14 cellular contexts compared by ENCODE assay signal in the genomic region with DNA sequence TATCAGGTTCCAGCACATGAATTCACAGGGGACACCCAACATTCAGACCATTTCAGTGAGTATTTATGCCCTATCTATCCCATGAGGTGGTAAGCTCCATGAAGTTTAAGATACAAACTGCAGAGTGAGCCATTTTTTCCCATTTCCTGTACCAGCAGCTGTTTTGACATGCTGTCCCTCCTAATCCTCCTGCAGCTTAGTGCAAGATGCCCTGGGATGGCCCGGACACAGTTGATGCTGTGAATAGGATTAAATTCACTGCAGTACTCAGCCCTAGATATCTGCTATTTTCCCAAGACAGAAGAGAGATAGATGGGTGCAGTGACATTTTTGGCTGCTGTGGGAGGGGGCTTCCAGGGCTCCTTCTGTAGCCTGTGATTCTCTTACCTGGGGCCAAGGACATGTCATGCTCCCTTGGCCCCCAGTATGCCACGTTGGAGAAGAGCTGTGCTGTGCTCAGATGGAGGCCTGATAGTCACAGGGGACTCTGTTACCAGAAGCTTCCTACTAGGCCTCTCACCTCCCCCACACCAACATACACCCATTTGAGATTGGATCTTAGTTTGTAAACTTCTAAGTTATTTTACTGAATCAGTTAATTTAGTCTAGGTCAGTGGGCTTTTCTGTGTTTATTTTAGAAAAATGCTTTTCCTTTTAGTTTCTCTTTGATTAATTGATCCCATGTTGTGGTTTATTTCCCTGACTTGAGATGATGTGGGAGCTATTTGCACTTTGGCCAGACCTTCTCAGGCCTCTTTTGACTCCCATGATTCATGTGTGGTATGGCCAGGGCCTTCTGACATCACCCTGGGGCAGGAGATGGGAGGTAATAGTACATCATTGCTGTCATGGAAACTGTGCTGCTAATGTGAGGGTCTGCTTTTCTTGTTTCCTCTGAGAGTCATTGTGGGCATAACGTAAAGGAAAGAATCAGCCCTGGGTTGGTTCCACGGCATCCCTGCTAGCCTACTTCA.
DNase-seq lines count a peak whose midpoint lies in the region; ATAC-seq, FAIRE-seq and TF ChIP-seq lines count a peak whose summit lies in the region.
"Had no signal": no experiment of that assay in that cellular context is flagged by ENCODE, and none has a peak within 500 bp of the region (broad histone marks: within the 10 kb centered on the region; RNA-seq: fewer than 3 reads in every experiment).

No MANE protein-coding gene starts in this region.

- H4K20me1 ChIP-seq in smooth muscle cell (ENCODE audit: low read depth): peaks cover 5% of the 10 kb centered on the region

- no peak overlapping the region for H3K9ac ChIP-seq in smooth muscle cell (ENCODE audit: low read depth)

- no peak overlapping the region for H2AFZ ChIP-seq in smooth muscle cell (ENCODE audit: low read depth)

- H3K4me2 ChIP-seq in smooth muscle cell: no peak overlapping the region

- H3K4me1 Mint-ChIP-seq in activated CD4-positive, alpha-beta T cell treated with anti-CD3 and anti-CD28 coated beads, Interleukin-2, amount 10 ng/mL, durations not matched to agents 7 days and 5 days: peaks cover 7% of the 10 kb centered on the region
- H3K4me1 Mint-ChIP-seq in naive thymus-derived CD4-positive, alpha-beta T cell: peaks cover 0 to 14% (median 0%) of the 10 kb centered on the region in 7 donors

- no peaks in the 10 kb centered on the region for H3K36me3 Mint-ChIP-seq in activated CD4-positive, alpha-beta T cell treated with anti-CD3 and anti-CD28 coated beads, Interleukin-2, amount 10 ng/mL, durations not matched to agents 7 days and 5 days (ENCODE audit: low read depth)
- peaks cover 12 to 50% (median 32%) of the 10 kb centered on the region in 5 donors for H3K36me3 Mint-ChIP-seq in naive thymus-derived CD4-positive, alpha-beta T cell

- no peak for ATAC-seq in naive thymus-derived CD4-positive, alpha-beta T cell

- H3K27ac ChIP-seq in smooth muscle cell (ENCODE audit: low read depth): peak overlapping the region; percentile 19
- H3K27ac ChIP-seq in naive thymus-derived CD4-positive, alpha-beta T cell (ENCODE audit: low read depth, low read length): no peak overlapping the region

- no peaks in the 10 kb centered on the region for H3F3A ChIP-seq in smooth muscle cell (ENCODE audit: low read depth)

- no peak overlapping the region for H3K4me3 Mint-ChIP-seq in activated CD4-positive, alpha-beta T cell treated with anti-CD3 and anti-CD28 coated beads, Interleukin-2, amount 10 ng/mL, durations not matched to agents 7 days and 5 days
- H3K4me3 Mint-ChIP-seq in naive thymus-derived CD4-positive, alpha-beta T cell: no peak overlapping the region

- peaks cover 5% of the 10 kb centered on the region for H3K4me1 ChIP-seq in smooth muscle cell (ENCODE audit: low read depth)
- no peaks in the 10 kb centered on the region for H3K4me1 ChIP-seq in naive thymus-derived CD4-positive, alpha-beta T cell (ENCODE audit: control insufficient read depth in 2 of 2, insufficient read depth in 2 of 2, low read length in 2 of 2)

- CTCF ChIA-PET in activated CD4-positive, alpha-beta T cell treated with anti-CD3 and anti-CD28 coated beads, Interleukin-2, amount 10 ng/mL, durations not matched to agents 7 days and 5 days (lab: Charles Lee): interaction anchor here (0.6 to 1.0 kb wide), 2 partner anchors 17 to 49 kb away, joined by 3 read pairs; no protein-coding TSS in a partner anchor
- CTCF ChIA-PET in naive thymus-derived CD4-positive, alpha-beta T cell (lab: Charles Lee): interaction anchor here (0.9 kb wide), 1 partner anchor 36 kb away, joined by 3 read pairs; no protein-coding TSS in a partner anchor

- intact Hi-C loops in naive thymus-derived CD4-positive, alpha-beta T cell (cut with micrococcal nuclease): no loop called here

- H3K36me3 ChIP-seq in smooth muscle cell (ENCODE audit: low read depth): no peaks in the 10 kb centered on the region
- H3K36me3 ChIP-seq in naive thymus-derived CD4-positive, alpha-beta T cell (ENCODE audit: control insufficient read depth in 2 of 3, insufficient read depth in 3 of 3, low read length in 3 of 3): peaks cover 0 to 4% (median 0%) of the 10 kb centered on the region in 3 experiments

- H3K4me3 ChIP-seq in fibroblast of mammary gland (ENCODE audit: control insufficient read depth, low read depth, low read length) (no peak overlapping the region), smooth muscle cell (no peak overlapping the region)
- H3K4me3 ChIP-seq in naive thymus-derived CD4-positive, alpha-beta T cell (ENCODE audit: low read length): no peak overlapping the region

- WGBS in smooth muscle cell (ENCODE audit: low lambda C conversion rate): 56% methylated on average over 4 of the region's 4 CpGs

- FAIRE-seq in RCC 7860 (lab: Jason Lieb, UNC): no peak

- TF ChIP-seq CTCF in fibroblast of mammary gland (conservative IDR thresholded peaks at IDR 0.05; ENCODE audit: control insufficient read depth, insufficient read depth, low read depth, low read length) (no peak), smooth muscle cell (IDR thresholded peaks at IDR 0.05; ENCODE audit: borderline replicate concordance, insufficient read depth, poor library complexity, severe bottlenecking) (no peak)

- DNase-seq in activated CD4-positive, alpha-beta T cell treated with anti-CD3 and anti-CD28 coated beads, Interleukin-2, amount 10 ng/mL, durations not matched to agents 7 days and 5 days: no peak
- no peak for DNase-seq in activated CD4-positive, alpha-beta T cell treated with anti-CD3 and anti-CD28 coated beads for 1 hour
- DNase-seq in RCC 7860 (ENCODE audit: low spot score) (peak; percentile 28), fibroblast of mammary gland (ENCODE audit: low read depth) (peak; percentile 94), smooth muscle cell (lab: John Stamatoyannopoulos, UW; ENCODE audit: unreplicated experiment) (no peak), NCI-H69 (lab: John Stamatoyannopoulos, UW) (no peak), NCI-H2081 (lab: John Stamatoyannopoulos, UW) (no peak)
- DNase-seq in naive thymus-derived CD4-positive, alpha-beta T cell: no peak
- DNase-seq: ACHN; activated naive CD4-positive, alpha-beta T cell; H7; Karpas-422; Right ventricle myocardium superior; stimulated activated CD4-positive, alpha-beta T cell treated with anti-CD3 and anti-CD28 coated beads, Interleukin-15, amount 100 ng/mL, for 24 hours had no signal

- H3K79me2 ChIP-seq in smooth muscle cell (ENCODE audit: low read depth): no peaks in the 10 kb centered on the region

- peak overlapping the region; percentile 15 for H3K27ac Mint-ChIP-seq in activated CD4-positive, alpha-beta T cell treated with anti-CD3 and anti-CD28 coated beads, Interleukin-2, amount 10 ng/mL, durations not matched to agents 7 days and 5 days
- peak overlapping the region in 1 of 9 donors; percentile 29 for H3K27ac Mint-ChIP-seq in naive thymus-derived CD4-positive, alpha-beta T cell

- POLR2A ChIA-PET in activated CD4-positive, alpha-beta T cell treated with anti-CD3 and anti-CD28 coated beads, Interleukin-2, amount 10 ng/mL, durations not matched to agents 7 days and 5 days (lab: Charles Lee): no interaction called here
- POLR2A ChIA-PET in naive thymus-derived CD4-positive, alpha-beta T cell (lab: Charles Lee): interaction anchor here (0.7 kb wide), 1 partner anchor 17 kb away, joined by 3 read pairs; no protein-coding TSS in a partner anchor

- no peaks in the 10 kb centered on the region for H3K9me3 ChIP-seq in smooth muscle cell (replicated peaks; ENCODE audit: low read depth)
- H3K9me3 ChIP-seq in naive thymus-derived CD4-positive, alpha-beta T cell (ENCODE audit: control insufficient read depth in 2 of 3, low read length in 3 of 3): no peaks in the 10 kb centered on the region

- no peaks in the 10 kb centered on the region for H3K27me3 Mint-ChIP-seq in activated CD4-positive, alpha-beta T cell treated with anti-CD3 and anti-CD28 coated beads, Interleukin-2, amount 10 ng/mL, durations not matched to agents 7 days and 5 days
- H3K27me3 Mint-ChIP-seq in naive thymus-derived CD4-positive, alpha-beta T cell: no peaks in the 10 kb centered on the region

- H3K27me3 ChIP-seq in smooth muscle cell (ENCODE audit: low read depth): no peaks in the 10 kb centered on the region
- no peaks in the 10 kb centered on the region for H3K27me3 ChIP-seq in naive thymus-derived CD4-positive, alpha-beta T cell (ENCODE audit: control insufficient read depth in 2 of 2, insufficient read depth in 2 of 2, low read length in 2 of 2)

- peaks cover 2% of the 10 kb centered on the region for H3K9me3 Mint-ChIP-seq in activated CD4-positive, alpha-beta T cell treated with anti-CD3 and anti-CD28 coated beads, Interleukin-2, amount 10 ng/mL, durations not matched to agents 7 days and 5 days
- H3K9me3 Mint-ChIP-seq in naive thymus-derived CD4-positive, alpha-beta T cell: no peaks in the 10 kb centered on the region

Comparison
In these comparisons a context has a peak if more than half of its experiments do, and no peak if none do; other contexts are left out.
1. DNase-seq: peak in RCC 7860 (single experiment) and fibroblast of mammary gland (single experiment); none in activated CD4-positive, alpha-beta T cell treated with anti-CD3 and anti-CD28 coated beads, Interleukin-2, amount 10 ng/mL, durations not matched to agents 7 days and 5 days (single experiment), activated CD4-positive, alpha-beta T cell treated with anti-CD3 and anti-CD28 coated beads for 1 hour (single experiment), smooth muscle cell (single experiment), NCI-H69 (single experiment), naive thymus-derived CD4-positive, alpha-beta T cell (0 of 9) and NCI-H2081 (0 of 2).